9 cellular contexts compared by ENCODE assay signal in the genomic region with DNA sequence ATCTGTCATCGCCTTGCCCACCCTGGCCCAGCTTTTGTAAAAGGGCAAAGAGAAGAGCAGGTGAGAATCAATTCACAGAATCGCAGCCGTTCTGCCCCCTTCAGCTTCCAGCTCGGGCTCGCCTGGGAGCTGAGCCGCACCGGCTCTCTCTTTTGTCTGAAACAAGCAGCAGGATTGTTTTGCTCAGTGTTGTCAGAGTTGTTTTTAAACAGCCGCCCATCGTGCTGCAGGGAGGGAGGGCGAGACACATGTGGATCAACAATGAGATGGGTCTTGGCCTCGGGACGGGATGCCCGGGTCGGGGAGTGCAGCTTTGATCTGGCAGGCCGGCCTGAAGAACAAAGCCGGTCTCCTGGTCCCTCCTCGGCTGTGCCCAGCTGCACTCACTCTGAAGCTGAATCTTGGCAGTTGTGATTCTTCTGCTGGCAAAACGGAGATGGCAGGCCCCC. TPM values are rescaled to one million over a fixed set of nuclear protein-coding genes. Genes with fewer than 3 reads are reported as not detected.
DNase-seq lines count a peak whose midpoint lies in the region; ATAC-seq and TF ChIP-seq lines count a peak whose summit lies in the region.
"Had no signal": no experiment of that assay in that cellular context is flagged by ENCODE, and none has a peak within 500 bp of the region (broad histone marks: within the 10 kb centered on the region; RNA-seq: fewer than 3 reads in every experiment).

No MANE protein-coding gene starts in this region.

- no peak overlapping the region for H2AFZ ChIP-seq in OCI-LY7 (ENCODE audit: low read length)

- no peak overlapping the region for H3K4me3 Mint-ChIP-seq in glutamatergic neuron (ENCODE audit: unreplicated experiment)

- H3K9me3 Mint-ChIP-seq in glutamatergic neuron (ENCODE audit: unreplicated experiment): peaks cover 12% of the 10 kb centered on the region

- H3K36me3 ChIP-seq in iPS-20b (ENCODE audit: insufficient read depth, low read depth, low read length) (no peaks in the 10 kb centered on the region), OCI-LY7 (ENCODE audit: insufficient read depth, low read length) (no peaks in the 10 kb centered on the region)

- H3K4me2 ChIP-seq in OCI-LY7 (ENCODE audit: low read length): no peak overlapping the region

- peaks cover 29% of the 10 kb centered on the region for H3K4me1 Mint-ChIP-seq in glutamatergic neuron (ENCODE audit: low read depth, unreplicated experiment)

- CTCF ChIA-PET in OCI-LY7 (lab: Charles Lee; ENCODE audit: unreplicated experiment): no interaction called here

- POLR2A ChIA-PET in OCI-LY7 (lab: Charles Lee): no interaction called here

- H3K4me3 ChIP-seq in iPS-20b (ENCODE audit: low read length): peak overlapping the region; percentile 64; the same call in 1 of the 2 replicates
- H3K4me3 ChIP-seq in OCI-LY7 (ENCODE audit: low read depth, low read length, poor library complexity, severe bottlenecking): no peak overlapping the region

- no TSS peak for BruUV-seq in OCI-LY7 (replicated peaks; lab: Mats Ljungman, UMichigan)

- H3K9me3 ChIP-seq in iPS-20b (ENCODE audit: insufficient read depth, low read depth, low read length) (no peaks in the 10 kb centered on the region), OCI-LY7 (ENCODE audit: low read length) (no peaks in the 10 kb centered on the region)

- peaks cover 9% of the 10 kb centered on the region for H3K27me3 Mint-ChIP-seq in glutamatergic neuron (ENCODE audit: unreplicated experiment)

- peak; percentile 47 for DNase-seq in NCI-H146 (lab: John Stamatoyannopoulos, UW)
- DNase-seq in astrocyte of the hippocampus (ENCODE audit: low read depth, low spot score): peak; percentile 52
- no peak for DNase-seq in sciatic nerve (ENCODE audit: low spot score)
- DNase-seq in kidney glomerular epithelial cell (lab: John Stamatoyannopoulos, UW): no peak
- no peak for DNase-seq in OCI-LY7 (ENCODE audit: low spot score)
- DNase-seq in glutamatergic neuron: no peak
- DNase-seq: GDM1 had no signal

- H3K27ac Mint-ChIP-seq in glutamatergic neuron (ENCODE audit: unreplicated experiment): no peak overlapping the region

- H4K20me1 ChIP-seq in OCI-LY7 (ENCODE audit: insufficient read depth, low read length): no peaks in the 10 kb centered on the region

- intact Hi-C loops in sciatic nerve (cut with DNase I) (no loop called here), OCI-LY7 (cut with micrococcal nuclease; ENCODE audit: unreplicated experiment) (no loop called here)

- peaks cover 13% of the 10 kb centered on the region for H3K36me3 Mint-ChIP-seq in glutamatergic neuron (ENCODE audit: unreplicated experiment)

- H3K4me1 ChIP-seq in iPS-20b (ENCODE audit: insufficient read depth, low read length) (peaks cover 5% of the 10 kb centered on the region; the same call in 1 of the 2 replicates), OCI-LY7 (ENCODE audit: insufficient read depth, low read length, poor library complexity, severe bottlenecking) (no peaks in the 10 kb centered on the region)

- H3K9me2 ChIP-seq in OCI-LY7 (ENCODE audit: insufficient read depth, low read length): no peaks in the 10 kb centered on the region

- peak; percentile 75 for ATAC-seq in sciatic nerve

- H3K27me3 ChIP-seq in iPS-20b (ENCODE audit: insufficient read depth, low read length): peaks cover 40% of the 10 kb centered on the region

- H3K27ac ChIP-seq in iPS-20b (ENCODE audit: low read length): no peak overlapping the region
- H3K27ac ChIP-seq in OCI-LY7 (ENCODE audit: low read depth, low read length, poor library complexity, severe bottlenecking): no peak overlapping the region
- H3K27ac ChIP-seq: epithelial cell of prostate had no signal

- no peaks in the 10 kb centered on the region for H3K79me2 ChIP-seq in OCI-LY7 (ENCODE audit: insufficient read depth, low read depth, low read length)

- TF ChIP-seq CTCF in OCI-LY7 (conservative IDR thresholded peaks at IDR 0.05; ENCODE audit: low read length) (no peak), glutamatergic neuron (IDR thresholded peaks at IDR 0.05; ENCODE audit: partially characterized antibody, unreplicated experiment) (no peak)

- peak overlapping the region; percentile 26; the same call in 1 of the 2 replicates for H3K9ac ChIP-seq in iPS-20b (ENCODE audit: low read depth, low read length)

RNA-seq across cellular contexts. Expression of gene HDAC4, which starts 39.7 kb away (rescaled TPM):
- 99.5 TPM for total RNA-seq in sciatic nerve
- total RNA-seq in OCI-LY7 (2014; rRNA removed; shearing (Covaris generic)): 7.7 and 10.2 TPM in 2 replicates
- total RNA-seq in OCI-LY7 (2022): 16.3 and 20.6 TPM in 2 replicates
- 90.6 TPM for total RNA-seq in glutamatergic neuron (ENCODE audit: unreplicated experiment)

Comparison
In these comparisons a context has a peak if more than half of its experiments do, and no peak if none do; other contexts are left out.
1. DNase-seq: peak in NCI-H146 (single experiment) and astrocyte of the hippocampus (single experiment); none in sciatic nerve (single experiment), kidney glomerular epithelial cell (single experiment), OCI-LY7 (single experiment) and glutamatergic neuron (single experiment).